19 cellular contexts compared by ENCODE assay signal in the genomic region with DNA sequence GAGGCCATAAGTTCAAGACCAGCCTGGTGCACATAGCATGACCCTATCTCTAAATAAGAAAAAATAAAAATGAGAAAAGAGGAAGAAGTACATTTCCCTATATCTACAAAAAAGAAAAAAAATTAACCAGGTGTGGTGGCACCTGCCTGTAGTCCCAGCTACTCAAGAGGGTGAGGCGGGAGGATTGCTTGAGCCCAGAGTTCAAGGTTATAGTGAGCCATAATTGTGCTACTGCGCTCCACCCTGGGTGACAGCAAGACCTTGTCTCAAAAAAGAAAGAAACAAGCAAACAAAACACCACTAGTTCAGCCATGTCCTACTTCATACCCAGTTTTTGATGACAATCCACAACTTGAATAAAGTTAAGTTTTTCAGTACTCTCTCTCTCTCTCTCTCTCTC. TPM values are rescaled to one million over a fixed set of nuclear protein-coding genes. Genes with fewer than 3 reads are reported as not detected.
"Had no signal": no experiment of that assay in that cellular context is flagged by ENCODE, and none has a peak within 500 bp of the region (broad histone marks: within the 10 kb centered on the region; RNA-seq: fewer than 3 reads in every experiment).

No MANE protein-coding gene starts in this region.

- H3K4me3 ChIP-seq: heart right ventricle, right atrium auricular region, smooth muscle cell, thyroid gland, upper lobe of right lung had no signal

- ATAC-seq: esophagus mucosa, heart right ventricle, upper lobe of right lung had no signal

- H3K9me3 ChIP-seq: heart right ventricle, right atrium auricular region, thyroid gland, upper lobe of right lung had no signal

- H3K27me3 ChIP-seq: heart right ventricle, right atrium auricular region, thyroid gland, upper lobe of right lung had no signal

- H3K36me3 Mint-ChIP-seq: mesothelial cell of epicardium, naive B cell had no signal

- H3K36me3 ChIP-seq: right atrium auricular region, thyroid gland, upper lobe of right lung had no signal

- DNase-seq: central memory CD4-positive, alpha-beta T cell; cortex of kidney; effector memory CD4-positive, alpha-beta T cell; heart right ventricle; hypothalamus; kidney glomerular epithelial cell; naive B cell; nephron progenitor cell; posterior cingulate gyrus; stimulated activated CD4-positive, alpha-beta T cell treated with anti-CD3 and anti-CD28 coated beads, Interleukin-2, amount 100 ng/mL, for 48 hours; stimulated activated naive CD4-positive, alpha-beta T cell treated with Interleukin-2 at 50 U/mL for 16 hours; thyroid gland; upper lobe of right lung had no signal

- H3K4me1 ChIP-seq: right atrium auricular region had no signal

- H3K9me3 Mint-ChIP-seq: mesothelial cell of epicardium, naive B cell, nephron progenitor cell had no signal

- H3K27ac Mint-ChIP-seq: mesothelial cell of epicardium, nephron progenitor cell had no signal

- H3K4me3 Mint-ChIP-seq: mesothelial cell of epicardium, naive B cell, nephron progenitor cell had no signal

- H3K27ac ChIP-seq: heart right ventricle, right atrium auricular region, thyroid gland, upper lobe of right lung had no signal

RNA-seq across cellular contexts. Expression of gene TDRD10, which starts 30.7 kb away (rescaled TPM):
- total RNA-seq: osteocyte had no signal
- polyA plus RNA-seq: fibroblast of lung had no signal

RNA-seq across cellular contexts. Expression of gene SHE, which starts 30.9 kb away (rescaled TPM):
- total RNA-seq: fibroblast of lung, osteocyte had no signal
- polyA plus RNA-seq: fibroblast of lung had no signal
